27 cellular contexts compared by ENCODE assay signal in genomic region chr3:45781841-45782240, GRCh38. TPM values are rescaled to one million over a fixed set of nuclear protein-coding genes. Genes with fewer than 3 reads are reported as not detected.
"Had no signal": no experiment of that assay in that cellular context is flagged by ENCODE, and none has a peak within 500 bp of the region (broad histone marks: within the 10 kb centered on the region; RNA-seq: fewer than 3 reads in every experiment).

No MANE protein-coding gene starts in this region.

- H3K27me3 Mint-ChIP-seq: activated B cell treated with CpG ODN at 0.5 μM for 24 hours had no signal

- H3K27me3 ChIP-seq: adrenal gland, Peyer's patch, SJCRH30 had no signal

- H3K4me2 ChIP-seq: SK-N-SH had no signal

- H3K9me3 Mint-ChIP-seq: activated CD4-positive, alpha-beta T cell treated with anti-CD3 and anti-CD28 coated beads, Interleukin-2, amount 10 ng/mL, durations not matched to agents 24 days and 14 days; activated naive CD8-positive, alpha-beta T cell treated with anti-CD3 and anti-CD28 coated beads, Interleukin-2, amount 10 ng/mL, durations not matched to agents 7 days and 5 days; T-helper 2 cell treated with Interferon-gamma antibody and Interleukin-4, amounts not matched to agents 5 μg/mL and 100 μg/mL, for 36 hours had no signal

- H3K27ac Mint-ChIP-seq: activated B cell treated with CpG ODN at 0.5 μM for 24 hours; activated CD4-positive, alpha-beta T cell treated with anti-CD3 and anti-CD28 coated beads, Interleukin-2, amount 10 ng/mL, durations not matched to agents 24 days and 14 days; activated naive CD4-positive, alpha-beta T cell treated with anti-CD3 and anti-CD28 coated beads for 36 hours; activated naive CD8-positive, alpha-beta T cell treated with anti-CD3 and anti-CD28 coated beads, Interleukin-2, amount 10 ng/mL, durations not matched to agents 7 days and 5 days; T-helper 2 cell treated with Interferon-gamma antibody and Interleukin-4, amounts not matched to agents 5 μg/mL and 100 μg/mL, for 36 hours had no signal

- DNase-seq: activated B cell treated with CpG ODN at 0.5 μM for 24 hours; activated CD4-positive, alpha-beta T cell treated with anti-CD3 and anti-CD28 coated beads for 1 hour; activated CD4-positive, alpha-beta T cell treated with anti-CD3 and anti-CD28 coated beads, Interleukin-2, amount 10 ng/mL, durations not matched to agents 24 days and 14 days; activated CD4-positive, alpha-beta T cell treated with anti-CD3 and anti-CD28 coated beads, Interleukin-2, amount 50 U/mL, for 48 hours; activated gamma-delta T cell; activated naive CD4-positive, alpha-beta T cell treated with anti-CD3 and anti-CD28 coated beads for 36 hours; activated naive CD8-positive, alpha-beta T cell treated with anti-CD3 and anti-CD28 coated beads, Interleukin-2, amount 10 ng/mL, durations not matched to agents 7 days and 5 days; activated T-cell treated with anti-CD3 and anti-CD28 coated beads, Interleukin-2, amount 50 U/mL, for 4 hours; anterior cingulate cortex; caudate nucleus; MM.1S; NCI-H1105; NCI-H1436; NCI-H187; NCI-H2081; NCI-H510A treated with DMSO at 0.1 percent for 48 hours; NCI-H69; NK-92 treated with Interleukin-12 subunit alpha and Interleukin-12 subunit beta, amount 100 ng/mL, for 24 hours; Peyer's patch; Right ventricle myocardium superior; SJCRH30; SK-N-SH; SW 1271 had no signal

- H3K9me3 ChIP-seq: adrenal gland, Peyer's patch, SJCRH30, SK-N-SH had no signal

- H3K27ac ChIP-seq: adrenal gland, Peyer's patch, RWPE1, SJCRH30 had no signal

- ATAC-seq: activated T-cell treated with anti-CD3 and anti-CD28 coated beads, Interleukin-2, amount 50 U/mL, for 4 hours had no signal

- H3K4me1 Mint-ChIP-seq: activated B cell treated with CpG ODN at 0.5 μM for 24 hours; activated CD4-positive, alpha-beta T cell treated with anti-CD3 and anti-CD28 coated beads, Interleukin-2, amount 10 ng/mL, durations not matched to agents 24 days and 14 days had no signal

- H3K4me3 Mint-ChIP-seq: activated B cell treated with CpG ODN at 0.5 μM for 24 hours; activated CD4-positive, alpha-beta T cell treated with anti-CD3 and anti-CD28 coated beads, Interleukin-2, amount 10 ng/mL, durations not matched to agents 24 days and 14 days; activated naive CD4-positive, alpha-beta T cell treated with anti-CD3 and anti-CD28 coated beads for 36 hours; activated naive CD8-positive, alpha-beta T cell treated with anti-CD3 and anti-CD28 coated beads, Interleukin-2, amount 10 ng/mL, durations not matched to agents 7 days and 5 days; activated T-cell treated with anti-CD3 and anti-CD28 coated beads, Interleukin-2, amount 50 U/mL, for 4 hours; T-helper 2 cell treated with Interferon-gamma antibody and Interleukin-4, amounts not matched to agents 5 μg/mL and 100 μg/mL, for 36 hours had no signal

- H3K4me3 ChIP-seq: adrenal gland, Peyer's patch, SJCRH30 had no signal

- H3K9ac ChIP-seq: SK-N-SH had no signal

- H3K36me3 Mint-ChIP-seq: activated naive CD8-positive, alpha-beta T cell treated with anti-CD3 and anti-CD28 coated beads, Interleukin-2, amount 10 ng/mL, durations not matched to agents 7 days and 5 days had no signal

- H3K36me3 ChIP-seq: adrenal gland, Peyer's patch, SJCRH30 had no signal

- H3K4me1 ChIP-seq: adrenal gland had no signal

RNA-seq across cellular contexts. Expression of gene SLC6A20, which starts 14.5 kb away (rescaled TPM):
- total RNA-seq: activated B cell treated with CpG ODN at 0.5 μM for 24 hours; activated CD4-positive, alpha-beta T cell treated with anti-CD3 and anti-CD28 coated beads, Interleukin-2, amount 10 ng/mL, durations not matched to agents 24 days and 14 days; activated naive CD4-positive, alpha-beta T cell treated with anti-CD3 and anti-CD28 coated beads for 36 hours; activated naive CD8-positive, alpha-beta T cell treated with anti-CD3 and anti-CD28 coated beads, Interleukin-2, amount 10 ng/mL, durations not matched to agents 7 days and 5 days; activated T-cell treated with anti-CD3 and anti-CD28 coated beads, Interleukin-2, amount 50 U/mL, for 4 hours; Right ventricle myocardium superior; SJCRH30; T-helper 1 cell treated with Interleukin-12 subunit alpha and Interleukin-12 subunit beta and Interleukin-4 antibody, amounts not matched to agents 30 ng/mL and 1 ng/mL, for 36 hours had no signal
- polyA plus RNA-seq: SK-N-SH had no signal
